Comparison of ENCODE assay signal across 8 cellular contexts in genomic region chr3:197456271-197457091, GRCh38.
DNase-seq lines count a peak whose midpoint lies in the region; ATAC-seq and TF ChIP-seq lines count a peak whose summit lies in the region.

No MANE protein-coding gene starts in this region.

- CTCF ChIA-PET in activated CD4-positive, alpha-beta memory T cell treated with anti-CD3 and anti-CD28 coated beads, Interleukin-2, amount 10 ng/mL, durations not matched to agents 7 days and 5 days (lab: Charles Lee) = interaction anchor here (0.9 kb wide), 1 partner anchor 200 kb away, joined by 4 read pairs; no protein-coding TSS in a partner anchor

- peak overlapping the region; percentile 85 for H3K4me3 Mint-ChIP-seq in activated CD4-positive, alpha-beta memory T cell treated with anti-CD3 and anti-CD28 coated beads, Interleukin-2, amount 10 ng/mL, durations not matched to agents 7 days and 5 days
- H3K4me3 Mint-ChIP-seq in endothelial cell (ENCODE audit: unreplicated experiment) = peak overlapping the region; percentile 89

- DNase-seq in activated CD4-positive, alpha-beta memory T cell treated with anti-CD3 and anti-CD28 coated beads, Interleukin-2, amount 10 ng/mL, durations not matched to agents 7 days and 5 days = peak; percentile 57
- DNase-seq in endothelial cell (ENCODE audit: low spot score) = peak; percentile 83
- DNase-seq in mucosa of descending colon = peak; percentile 79 to 91 (median 86)
- DNase-seq in stimulated activated CD8-positive, alpha-beta memory T cell treated with anti-CD3 and anti-CD28 coated beads, Interleukin-7, amount 100 ng/mL, for 48 hours (ENCODE audit: extremely low read depth in 1 of 2, low read depth in 1 of 2) = peak; percentile 21 to 37

- peak; percentile 42 for TF ChIP-seq POLR2A in GM10847 (IDR thresholded peaks at IDR 0.05; ENCODE audit: extremely low read depth, insufficient read length)

- no peaks in the 10 kb centered on the region for H3K9me3 ChIP-seq in mucosa of descending colon

- H3K4me1 Mint-ChIP-seq in activated CD4-positive, alpha-beta memory T cell treated with anti-CD3 and anti-CD28 coated beads, Interleukin-2, amount 10 ng/mL, durations not matched to agents 7 days and 5 days = peaks cover 14% of the 10 kb centered on the region
- H3K4me1 Mint-ChIP-seq in endothelial cell (ENCODE audit: unreplicated experiment) = peaks cover 19% of the 10 kb centered on the region

- H3K36me3 ChIP-seq in mucosa of descending colon (ENCODE audit: low read depth) = no peaks in the 10 kb centered on the region

- peaks cover 10% of the 10 kb centered on the region for H3K36me3 Mint-ChIP-seq in activated CD4-positive, alpha-beta memory T cell treated with anti-CD3 and anti-CD28 coated beads, Interleukin-2, amount 10 ng/mL, durations not matched to agents 7 days and 5 days (ENCODE audit: low read depth)
- no peaks in the 10 kb centered on the region for H3K36me3 Mint-ChIP-seq in endothelial cell (ENCODE audit: low read depth, unreplicated experiment)

- H3K4me1 ChIP-seq in mucosa of descending colon (ENCODE audit: low read depth) = peaks cover 18% of the 10 kb centered on the region

- peaks cover 6% of the 10 kb centered on the region for H3K9me3 Mint-ChIP-seq in activated CD4-positive, alpha-beta memory T cell treated with anti-CD3 and anti-CD28 coated beads, Interleukin-2, amount 10 ng/mL, durations not matched to agents 7 days and 5 days
- no peaks in the 10 kb centered on the region for H3K9me3 Mint-ChIP-seq in endothelial cell (ENCODE audit: unreplicated experiment)

- intact Hi-C loops in mucosa of descending colon (cut with DNase I, micrococcal nuclease) = no loop called here

- H3K4me3 ChIP-seq in mucosa of descending colon = peak overlapping the region; percentile 11

- no peak overlapping the region for H3K27ac Mint-ChIP-seq in activated CD4-positive, alpha-beta memory T cell treated with anti-CD3 and anti-CD28 coated beads, Interleukin-2, amount 10 ng/mL, durations not matched to agents 7 days and 5 days
- H3K27ac Mint-ChIP-seq in endothelial cell (ENCODE audit: unreplicated experiment) = peak overlapping the region; percentile 97

- H3K27me3 Mint-ChIP-seq in activated CD4-positive, alpha-beta memory T cell treated with anti-CD3 and anti-CD28 coated beads, Interleukin-2, amount 10 ng/mL, durations not matched to agents 7 days and 5 days = peaks cover 29% of the 10 kb centered on the region
- peaks cover 10% of the 10 kb centered on the region for H3K27me3 Mint-ChIP-seq in endothelial cell (ENCODE audit: unreplicated experiment)

- peak; percentile 72 for ATAC-seq in HG03354 (IDR thresholded peaks at IDR 0.05; ENCODE audit: poor library complexity, severe bottlenecking, unreplicated experiment)
- peak; percentile 83 for ATAC-seq in mucosa of descending colon
- ATAC-seq in GM19328 (IDR thresholded peaks at IDR 0.05; ENCODE audit: unreplicated experiment) = no peak
- ATAC-seq in HG03565 (IDR thresholded peaks at IDR 0.05; ENCODE audit: unreplicated experiment) = no peak

- POLR2A ChIA-PET in activated CD4-positive, alpha-beta memory T cell treated with anti-CD3 and anti-CD28 coated beads, Interleukin-2, amount 10 ng/mL, durations not matched to agents 7 days and 5 days (lab: Charles Lee) = interaction anchor here (0.7 kb wide), 1 partner anchor 11 kb away, joined by 3 read pairs; no protein-coding TSS in a partner anchor

- no peak for TF ChIP-seq CTCF in endothelial cell (IDR thresholded peaks at IDR 0.05; ENCODE audit: unreplicated experiment)
- TF ChIP-seq CTCF in mucosa of descending colon (IDR thresholded peaks at IDR 0.05) = no peak

Comparison
In these comparisons a context has a peak if more than half of its experiments do, and no peak if none do; other contexts are left out.
1. ATAC-seq: peak in HG03354 (single experiment) and mucosa of descending colon (single experiment); none in GM19328 (single experiment) and HG03565 (single experiment).
2. DNase-seq: peak in every context shown above with its lines; median percentile 86 in mucosa of descending colon; 83 in endothelial cell; 57 in activated CD4-positive, alpha-beta memory T cell treated with anti-CD3 and anti-CD28 coated beads, Interleukin-2, amount 10 ng/mL, durations not matched to agents 7 days and 5 days; 29 in stimulated activated CD8-positive, alpha-beta memory T cell treated with anti-CD3 and anti-CD28 coated beads, Interleukin-7, amount 100 ng/mL, for 48 hours.